ENCODE assay signal across 14 cellular contexts in the genomic region with DNA sequence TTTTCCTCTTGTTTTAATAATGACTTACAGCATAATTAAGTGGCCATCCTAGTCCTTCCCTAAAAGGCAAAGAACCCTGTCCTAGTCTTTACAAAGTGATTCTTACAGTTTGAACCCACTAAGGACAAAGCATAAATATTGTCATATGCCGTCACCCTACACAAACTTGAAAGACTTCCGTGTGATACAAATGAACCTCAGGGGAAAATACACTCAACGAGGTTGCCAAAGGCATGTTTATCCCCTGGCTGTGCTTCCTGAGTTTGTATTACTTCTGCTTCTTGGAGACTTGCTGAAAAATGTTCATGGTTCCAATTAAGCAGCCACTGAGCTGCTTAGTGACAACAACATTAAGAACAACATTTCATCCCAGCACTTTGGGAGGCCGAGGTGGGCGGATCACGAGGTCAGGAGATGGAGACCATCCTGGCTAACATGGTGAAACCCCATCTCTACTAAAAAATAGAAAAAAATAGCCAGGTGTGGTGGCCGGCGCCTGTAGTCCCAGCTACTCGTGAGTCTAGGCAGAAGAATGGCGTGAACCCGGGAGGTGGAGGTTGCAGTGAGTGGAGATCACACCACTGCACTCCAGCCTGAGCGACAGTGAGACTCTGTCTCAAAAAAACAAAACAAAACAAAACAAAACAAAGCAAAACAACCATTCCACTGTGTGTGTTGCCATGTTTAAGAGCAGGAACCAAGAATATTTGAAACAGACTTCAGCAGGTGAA. TPM values are rescaled to one million over a fixed set of nuclear protein-coding genes. Genes with fewer than 3 reads are reported as not detected.
DNase-seq lines count a peak whose midpoint lies in the region; ATAC-seq, FAIRE-seq and TF ChIP-seq lines count a peak whose summit lies in the region.
"Had no signal": no experiment of that assay in that cellular context is flagged by ENCODE, and none has a peak within 500 bp of the region (broad histone marks: within the 10 kb centered on the region; RNA-seq: fewer than 3 reads in every experiment).

No MANE protein-coding gene starts in this region.

- no peaks in the 10 kb centered on the region for H3K36me3 Mint-ChIP-seq in type B pancreatic cell

- H3K27me3 Mint-ChIP-seq in type B pancreatic cell: no peaks in the 10 kb centered on the region

- H3K27ac ChIP-seq in SU-DHL-6 (ENCODE audit: low read depth, low read length): peak overlapping the region; percentile 100
- H3K27ac ChIP-seq in hepatocyte: peak overlapping the region; percentile 88
- peak overlapping the region; percentile 46 to 65 for H3K27ac ChIP-seq in small intestine (ENCODE audit: low read depth in 1 of 2, low read length in 1 of 2)
- H3K27ac ChIP-seq: GM23248 had no signal

- peak overlapping the region; percentile 62 for H3K4me2 ChIP-seq in SU-DHL-6 (ENCODE audit: low read depth, low read length, poor library complexity, severe bottlenecking)
- H3K4me2 ChIP-seq in hepatocyte: peak overlapping the region; percentile 15

- no peak overlapping the region for H3K27ac Mint-ChIP-seq in type B pancreatic cell

- H3K4me1 ChIP-seq in hepatocyte (ENCODE audit: insufficient read depth): peaks cover 46% of the 10 kb centered on the region
- peaks cover 10 to 15% of the 10 kb centered on the region in 2 donors for H3K4me1 ChIP-seq in small intestine (ENCODE audit: control insufficient read depth in 2 of 2, insufficient read depth in 1 of 2, low read depth in 1 of 2, low read length in 1 of 2)

- H3K4me3 Mint-ChIP-seq in type B pancreatic cell: no peak overlapping the region

- H3K9me3 Mint-ChIP-seq in type B pancreatic cell: no peaks in the 10 kb centered on the region

- H3K4me1 Mint-ChIP-seq in type B pancreatic cell (ENCODE audit: unreplicated experiment): no peaks in the 10 kb centered on the region

- ATAC-seq in HG02610 (IDR thresholded peaks at IDR 0.05; ENCODE audit: unreplicated experiment) (peak; percentile 33), HG02642 (IDR thresholded peaks at IDR 0.05; ENCODE audit: poor library complexity, unreplicated experiment) (no peak)

- peak overlapping the region; percentile 48 for H3K9ac ChIP-seq in SU-DHL-6 (ENCODE audit: low read length)
- H3K9ac ChIP-seq: GM23248 had no signal

- H3F3A ChIP-seq in SU-DHL-6 (ENCODE audit: insufficient read depth): peaks cover 46% of the 10 kb centered on the region

- H3K79me2 ChIP-seq in SU-DHL-6 (ENCODE audit: insufficient read depth, low read length) (no peaks in the 10 kb centered on the region), hepatocyte (peaks cover 2% of the 10 kb centered on the region)

- no peak overlapping the region for H2AFZ ChIP-seq in SU-DHL-6 (ENCODE audit: low read depth, low read length, severe bottlenecking)
- H2AFZ ChIP-seq in hepatocyte: no peak overlapping the region
- H2AFZ ChIP-seq: GM23248 had no signal

- H3K36me3 ChIP-seq in SU-DHL-6 (ENCODE audit: low read length): no peaks in the 10 kb centered on the region
- H3K36me3 ChIP-seq in hepatocyte (replicated peaks; ENCODE audit: insufficient read depth, low read depth): no peaks in the 10 kb centered on the region
- H3K36me3 ChIP-seq in small intestine (ENCODE audit: control insufficient read depth in 2 of 2, insufficient read depth in 2 of 2, low read length in 2 of 2): no peaks in the 10 kb centered on the region

- no peaks in the 10 kb centered on the region for H3K9me3 ChIP-seq in SU-DHL-6 (ENCODE audit: insufficient read depth, low read length)
- H3K9me3 ChIP-seq in hepatocyte (ENCODE audit: low read depth): no peaks in the 10 kb centered on the region
- H3K9me3 ChIP-seq in small intestine (ENCODE audit: control insufficient read depth, low read depth): no peaks in the 10 kb centered on the region

- 83% methylated on average over 12 of the region's 12 CpGs for WGBS in hepatocyte (ENCODE audit: low lambda C conversion rate, missing lambda C conversion rate)
- 62 to 68% (median 62%) methylated on average over 12 of the region's 12 CpGs for WGBS in small intestine, 3 donors

- no peak for TF ChIP-seq CTCF in SU-DHL-6 (IDR thresholded peaks at IDR 0.05; ENCODE audit: insufficient read depth, low read length, poor library complexity, severe bottlenecking)
- TF ChIP-seq CTCF in hepatocyte (IDR thresholded peaks at IDR 0.05; ENCODE audit: poor library complexity): no peak
- no peak for TF ChIP-seq CTCF in type B pancreatic cell (conservative IDR thresholded peaks at IDR 0.05)

- no peaks in the 10 kb centered on the region for H3K9me2 ChIP-seq in SU-DHL-6 (replicated peaks; ENCODE audit: insufficient read depth, low read length)
- no peaks in the 10 kb centered on the region for H3K9me2 ChIP-seq in hepatocyte (replicated peaks; ENCODE audit: insufficient read depth)

- H4K20me1 ChIP-seq in SU-DHL-6 (ENCODE audit: low read depth, low read length) (no peaks in the 10 kb centered on the region), hepatocyte (ENCODE audit: insufficient read depth, poor library complexity, severe bottlenecking) (no peaks in the 10 kb centered on the region)

- H3K27me3 ChIP-seq in SU-DHL-6 (ENCODE audit: low read length) (no peaks in the 10 kb centered on the region), hepatocyte (no peaks in the 10 kb centered on the region), small intestine (ENCODE audit: control insufficient read depth in 2 of 2, insufficient read depth in 2 of 2, low read length in 2 of 2) (no peaks in the 10 kb centered on the region)

- DNase-seq in hepatocyte (ENCODE audit: low spot score): no peak
- peak; percentile 52 for DNase-seq in small intestine
- no peak for DNase-seq in type B pancreatic cell (ENCODE audit: extremely low spot score, unreplicated experiment)
- DNase-seq in ecto neural progenitor cell (ENCODE audit: low spot score): no peak
- DNase-seq: GM23248, NCI-H1092 treated with DMSO at 0.1 percent for 48 hours, NCI-H524, SHP77 had no signal

- H3K4me3 ChIP-seq in SU-DHL-6 (ENCODE audit: insufficient read depth, low read length, poor library complexity, severe bottlenecking): no peak overlapping the region
- H3K4me3 ChIP-seq in hepatocyte: no peak overlapping the region
- no peak overlapping the region for H3K4me3 ChIP-seq in small intestine (ENCODE audit: low read depth in 1 of 2, low read length in 2 of 2)
- H3K4me3 ChIP-seq: GM23248 had no signal

- FAIRE-seq in small intestine (lab: Jason Lieb, UNC): no peak

RNA-seq across cellular contexts. Expression of gene RASSF6, which starts 16.2 kb away (rescaled TPM):
- total RNA-seq in hepatocyte (6.0 and 6.5 TPM in 2 replicates), type B pancreatic cell (ENCODE audit: low replicate concordance) (5.3 and 11.8 TPM in 2 replicates)
- polyA plus RNA-seq in hepatocyte (2.1 and 3.0 TPM in 2 replicates), small intestine (10 to 100 TPM in 2 of 3 donors, 1 to 10 TPM in 1; 4.1 to 16.3 (median 14.6) TPM)
- total RNA-seq: dermis microvascular lymphatic vessel endothelial cell, glomerular endothelial cell, GM23248, lung microvascular endothelial cell had no signal
- polyA plus RNA-seq: GM23248 had no signal
